8 cellular contexts compared by ENCODE assay signal in genomic region chr11:14029971-14030531, GRCh38.
DNase-seq lines count a peak whose midpoint lies in the region; ATAC-seq and TF ChIP-seq lines count a peak whose summit lies in the region.

No MANE protein-coding gene starts in this region.

- DNase-seq in DMS153 treated with DMSO at 0.1 percent for 48 hours (lab: John Stamatoyannopoulos, UW; ENCODE audit: unreplicated experiment) = peak; percentile 34
- peak; percentile 80 for DNase-seq in NCI-H748 (lab: John Stamatoyannopoulos, UW; ENCODE audit: unreplicated experiment)
- DNase-seq in fibroblast of lung (ENCODE audit: low read depth in 2 of 2) = peak; percentile 59 to 80
- DNase-seq in posterior vena cava (ENCODE audit: low spot score) = peak; percentile 89
- no peak for DNase-seq in OCI-M2 (lab: John Stamatoyannopoulos, UW; ENCODE audit: unreplicated experiment)
- no peak for DNase-seq in stimulated activated CD4-positive, alpha-beta T cell treated with anti-CD3 and anti-CD28 coated beads, Interleukin-4, amount 100 ng/mL, for 24 hours
- no peak for DNase-seq in activated gamma-delta T cell (lab: John Stamatoyannopoulos, UW)

- H3K4me1 ChIP-seq in fibroblast of lung (ENCODE audit: control insufficient read depth, extremely low read depth, insufficient read depth, low read length) = no peaks in the 10 kb centered on the region

- H3K9me3 ChIP-seq in fibroblast of lung (ENCODE audit: control insufficient read depth, insufficient read depth, low read depth, low read length) = no peaks in the 10 kb centered on the region

- no peaks in the 10 kb centered on the region for H3K36me3 ChIP-seq in fibroblast of lung (ENCODE audit: control insufficient read depth, insufficient read depth, low read length)

- ATAC-seq in GM19023 (IDR thresholded peaks at IDR 0.05; ENCODE audit: unreplicated experiment) = no peak

- peaks cover 4% of the 10 kb centered on the region for H3K27me3 ChIP-seq in fibroblast of lung (ENCODE audit: control insufficient read depth, insufficient read depth, low read length)

- no peak overlapping the region for H3K27ac ChIP-seq in fibroblast of lung (ENCODE audit: insufficient read depth, low read length)

- H2AFZ ChIP-seq in fibroblast of lung (ENCODE audit: low read length) = peak overlapping the region; percentile 32

- H3K79me2 ChIP-seq in fibroblast of lung (ENCODE audit: control insufficient read depth, insufficient read depth, low read length) = no peaks in the 10 kb centered on the region

- TF ChIP-seq CTCF in fibroblast of lung (conservative IDR thresholded peaks at IDR 0.05 in 1 of 2, IDR thresholded peaks at IDR 0.05 in 1 of 2; ENCODE audit: low read depth in 1 of 2, low read length in 2 of 2) = no peak

- intact Hi-C loops in posterior vena cava (cut with DNase I) = no loop called here

- peak overlapping the region; percentile 58 for H3K4me2 ChIP-seq in fibroblast of lung (ENCODE audit: extremely low read depth, insufficient read depth, low read length)

- no peak overlapping the region for H3K9ac ChIP-seq in fibroblast of lung (ENCODE audit: insufficient read depth, low read length)

- no peak overlapping the region for H3K4me3 ChIP-seq in fibroblast of lung (replicated peaks in 1 of 4; ENCODE audit: control extremely low read depth in 1 of 4, insufficient read depth in 1 of 4, low read depth in 3 of 4, low read length in 4 of 4)

- no peaks in the 10 kb centered on the region for H4K20me1 ChIP-seq in fibroblast of lung (ENCODE audit: control insufficient read depth, extremely low read depth, insufficient read depth, low read length)

Comparison
In these comparisons a context has a peak if more than half of its experiments do, and no peak if none do; other contexts are left out.
1. DNase-seq: peak in DMS153 treated with DMSO at 0.1 percent for 48 hours (single experiment), NCI-H748 (single experiment), fibroblast of lung (2 of 2) and posterior vena cava (single experiment); none in OCI-M2 (single experiment), stimulated activated CD4-positive, alpha-beta T cell treated with anti-CD3 and anti-CD28 coated beads, Interleukin-4, amount 100 ng/mL, for 24 hours (single experiment) and activated gamma-delta T cell (single experiment).